Comparison of ENCODE assay signal across 11 cellular contexts in genomic region chr1:29824025-29824424, GRCh38.
DNase-seq lines count a peak whose midpoint lies in the region; ATAC-seq lines count a peak whose summit lies in the region.
"Had no signal": no experiment of that assay in that cellular context is flagged by ENCODE, and none has a peak within 500 bp of the region (broad histone marks: within the 10 kb centered on the region; RNA-seq: fewer than 3 reads in every experiment).

No MANE protein-coding gene starts in this region.

- no peaks in the 10 kb centered on the region for H3K36me3 ChIP-seq in BLaER1

- H3K4me1 ChIP-seq in BLaER1, result peaks cover 56% of the 10 kb centered on the region

- H3K9ac ChIP-seq in BLaER1, result no peak overlapping the region

- H3K27me3 ChIP-seq in BLaER1, result no peaks in the 10 kb centered on the region

- ATAC-seq in left lobe of liver (no peak), sciatic nerve (no peak), GM18873 (IDR thresholded peaks at IDR 0.05; ENCODE audit: low FRiP score, unreplicated experiment) (no peak)
- ATAC-seq: GM23338 had no signal

- H4K20me1 ChIP-seq in BLaER1, result no peaks in the 10 kb centered on the region

- peak overlapping the region; percentile 51 for H3K4me2 ChIP-seq in BLaER1
- H3K4me2 ChIP-seq: GM23338 had no signal

- DNase-seq in DMS79 (lab: John Stamatoyannopoulos, UW) (peak; percentile 25), left lobe of liver (ENCODE audit: low spot score) (peak; percentile 29), sciatic nerve (ENCODE audit: low spot score) (peak; percentile 31), cerebellar cortex (ENCODE audit: low spot score) (no peak), kidney tubule cell (ENCODE audit: low spot score) (no peak)
- DNase-seq: CD4-positive, alpha-beta memory T cell; H7 had no signal

- H3K4me3 ChIP-seq in BLaER1, result no peak overlapping the region
- H3K4me3 ChIP-seq: GM23338 had no signal

- 0 out of 2 replicates have a peak, but pooled peaks cover 5% of the 10 kb centered on the region for H3K9me3 ChIP-seq in BLaER1

- intact Hi-C loops in sciatic nerve (cut with DNase I), result no loop called here

- H3K27ac ChIP-seq in BLaER1, result no peak overlapping the region
- H3K27ac ChIP-seq: C4-2B had no signal

Comparison
In these comparisons a context has a peak if more than half of its experiments do, and no peak if none do; other contexts are left out.
1. DNase-seq: peak in DMS79 (single experiment), left lobe of liver (single experiment) and sciatic nerve (single experiment); none in cerebellar cortex (single experiment) and kidney tubule cell (single experiment).